In the genomic region with DNA sequence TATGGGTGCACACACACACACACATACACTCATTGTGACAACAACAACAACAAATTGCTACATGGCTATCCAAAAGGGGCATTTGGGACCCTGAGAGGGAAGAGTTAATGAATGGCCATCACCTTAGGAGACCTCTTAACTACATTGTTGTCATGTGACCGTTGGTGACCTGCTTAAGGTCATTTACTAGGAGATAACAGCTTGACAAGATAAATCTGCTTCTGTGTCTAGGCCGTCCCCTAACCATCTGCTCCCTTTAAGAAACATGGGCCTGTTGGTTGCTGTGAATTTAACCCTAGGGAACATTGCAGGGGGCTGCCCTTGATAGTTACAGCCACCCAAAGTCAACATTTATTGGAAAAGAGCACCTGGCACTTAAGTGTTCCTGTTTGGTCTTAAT, we compare ENCODE assay signal across 1 cellular context.
TF ChIP-seq lines count a peak whose summit lies in the region.

No MANE protein-coding gene starts in this region.

TF ChIP-seq in K562, 482 proteins besides CTCF, POLR2A, EP300 and RAD21 (continued from another document):
- TF ChIP-seq USF2 (CRISPR knock-in tag; IDR thresholded peaks at IDR 0.05), result peak; percentile 39
- TF ChIP-seq ZBTB17 (CRISPR knock-in tag; IDR thresholded peaks at IDR 0.05), result no peak
- TF ChIP-seq ZNF444 (CRISPR knock-in tag; IDR thresholded peaks at IDR 0.05), result no peak
- TF ChIP-seq CREB1 (IDR thresholded peaks at IDR 0.05), result no peak
- TF ChIP-seq CREB1 (CRISPR knock-in tag; IDR thresholded peaks at IDR 0.05), result no peak
- no peak for TF ChIP-seq PHB2 (IDR thresholded peaks at IDR 0.05; ENCODE audit: low read depth)
- no peak for TF ChIP-seq ZNF165 (CRISPR knock-in tag; IDR thresholded peaks at IDR 0.05; ENCODE audit: borderline replicate concordance)
- TF ChIP-seq NR2C1 (IDR thresholded peaks at IDR 0.05), result peak; percentile 79
- TF ChIP-seq NR2C1 (tag; IDR thresholded peaks at IDR 0.05), result peak; percentile 88
- no peak for TF ChIP-seq ZNF143 (CRISPR knock-in tag; IDR thresholded peaks at IDR 0.05)
- no peak for TF ChIP-seq NFYB (IDR thresholded peaks at IDR 0.05; ENCODE audit: extremely low read depth, insufficient read length)
- TF ChIP-seq CBX5 (IDR thresholded peaks at IDR 0.05; ENCODE audit: borderline replicate concordance, low read depth), result no peak
- TF ChIP-seq, protein P1, sequence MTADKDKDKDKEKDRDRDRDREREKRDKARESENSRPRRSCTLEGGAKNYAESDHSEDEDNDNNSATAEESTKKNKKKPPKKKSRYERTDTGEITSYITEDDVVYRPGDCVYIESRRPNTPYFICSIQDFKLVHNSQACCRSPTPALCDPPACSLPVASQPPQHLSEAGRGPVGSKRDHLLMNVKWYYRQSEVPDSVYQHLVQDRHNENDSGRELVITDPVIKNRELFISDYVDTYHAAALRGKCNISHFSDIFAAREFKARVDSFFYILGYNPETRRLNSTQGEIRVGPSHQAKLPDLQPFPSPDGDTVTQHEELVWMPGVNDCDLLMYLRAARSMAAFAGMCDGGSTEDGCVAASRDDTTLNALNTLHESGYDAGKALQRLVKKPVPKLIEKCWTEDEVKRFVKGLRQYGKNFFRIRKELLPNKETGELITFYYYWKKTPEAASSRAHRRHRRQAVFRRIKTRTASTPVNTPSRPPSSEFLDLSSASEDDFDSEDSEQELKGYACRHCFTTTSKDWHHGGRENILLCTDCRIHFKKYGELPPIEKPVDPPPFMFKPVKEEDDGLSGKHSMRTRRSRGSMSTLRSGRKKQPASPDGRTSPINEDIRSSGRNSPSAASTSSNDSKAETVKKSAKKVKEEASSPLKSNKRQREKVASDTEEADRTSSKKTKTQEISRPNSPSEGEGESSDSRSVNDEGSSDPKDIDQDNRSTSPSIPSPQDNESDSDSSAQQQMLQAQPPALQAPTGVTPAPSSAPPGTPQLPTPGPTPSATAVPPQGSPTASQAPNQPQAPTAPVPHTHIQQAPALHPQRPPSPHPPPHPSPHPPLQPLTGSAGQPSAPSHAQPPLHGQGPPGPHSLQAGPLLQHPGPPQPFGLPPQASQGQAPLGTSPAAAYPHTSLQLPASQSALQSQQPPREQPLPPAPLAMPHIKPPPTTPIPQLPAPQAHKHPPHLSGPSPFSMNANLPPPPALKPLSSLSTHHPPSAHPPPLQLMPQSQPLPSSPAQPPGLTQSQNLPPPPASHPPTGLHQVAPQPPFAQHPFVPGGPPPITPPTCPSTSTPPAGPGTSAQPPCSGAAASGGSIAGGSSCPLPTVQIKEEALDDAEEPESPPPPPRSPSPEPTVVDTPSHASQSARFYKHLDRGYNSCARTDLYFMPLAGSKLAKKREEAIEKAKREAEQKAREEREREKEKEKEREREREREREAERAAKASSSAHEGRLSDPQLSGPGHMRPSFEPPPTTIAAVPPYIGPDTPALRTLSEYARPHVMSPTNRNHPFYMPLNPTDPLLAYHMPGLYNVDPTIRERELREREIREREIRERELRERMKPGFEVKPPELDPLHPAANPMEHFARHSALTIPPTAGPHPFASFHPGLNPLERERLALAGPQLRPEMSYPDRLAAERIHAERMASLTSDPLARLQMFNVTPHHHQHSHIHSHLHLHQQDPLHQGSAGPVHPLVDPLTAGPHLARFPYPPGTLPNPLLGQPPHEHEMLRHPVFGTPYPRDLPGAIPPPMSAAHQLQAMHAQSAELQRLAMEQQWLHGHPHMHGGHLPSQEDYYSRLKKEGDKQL (CRISPR knock-in tag; IDR thresholded peaks at IDR 0.05; ENCODE audit: borderline replicate concordance), result no peak
- TF ChIP-seq POLR3G (IDR thresholded peaks at IDR 0.05; ENCODE audit: extremely low read depth, insufficient read length, insufficient replicate concordance), result no peak
- no peak for TF ChIP-seq CREB5 (CRISPR knock-in tag; IDR thresholded peaks at IDR 0.05)
- no peak for TF ChIP-seq PML (IDR thresholded peaks at IDR 0.05; ENCODE audit: low read length)
- no peak for TF ChIP-seq RCOR1 (IDR thresholded peaks at IDR 0.05; ENCODE audit: borderline replicate concordance in 1 of 2, low read depth in 2 of 2, low read length in 2 of 2)
- TF ChIP-seq NBN (IDR thresholded peaks at IDR 0.05; ENCODE audit: low read depth), result no peak
